8 cellular contexts compared by ENCODE assay signal in genomic region chr1:36516372-36517018, GRCh38. TPM values are rescaled to one million over a fixed set of nuclear protein-coding genes. Genes with fewer than 3 reads are reported as not detected.
A peak's percentile ranks its signal among the peaks of the same experiment; 100 is the strongest.
DNase-seq lines count a peak whose midpoint lies in the region; ATAC-seq lines count a peak whose summit lies in the region.

No MANE protein-coding gene starts in this region.

- CTCF ChIA-PET in activated naive CD4-positive, alpha-beta T cell treated with anti-CD3 and anti-CD28 coated beads, Interleukin-2, amount 10 ng/mL, durations not matched to agents 7 days and 5 days (lab: Charles Lee), result interaction anchor here (0.7 to 3.0 kb wide), 32 partner anchors 9 to 661 kb away, joined by 3 to 31 read pairs (median 4); partner anchors contain the start of gene MRPS15

- H3K27ac Mint-ChIP-seq in activated naive CD4-positive, alpha-beta T cell treated with anti-CD3 and anti-CD28 coated beads, Interleukin-2, amount 10 ng/mL, durations not matched to agents 7 days and 5 days, result no peak overlapping the region

- H3K9me3 Mint-ChIP-seq in activated naive CD4-positive, alpha-beta T cell treated with anti-CD3 and anti-CD28 coated beads, Interleukin-2, amount 10 ng/mL, durations not matched to agents 7 days and 5 days, result no peaks in the 10 kb centered on the region

- ATAC-seq in Right ventricle myocardium inferior (peak; percentile 52), GM19035 (IDR thresholded peaks at IDR 0.05; ENCODE audit: unreplicated experiment) (no peak), HG02798 (IDR thresholded peaks at IDR 0.05; ENCODE audit: poor library complexity, unreplicated experiment) (no peak)

- H3K4me3 Mint-ChIP-seq in activated naive CD4-positive, alpha-beta T cell treated with anti-CD3 and anti-CD28 coated beads, Interleukin-2, amount 10 ng/mL, durations not matched to agents 7 days and 5 days, result no peak overlapping the region

- H3K36me3 Mint-ChIP-seq in activated naive CD4-positive, alpha-beta T cell treated with anti-CD3 and anti-CD28 coated beads, Interleukin-2, amount 10 ng/mL, durations not matched to agents 7 days and 5 days, result no peaks in the 10 kb centered on the region

- H3K27me3 Mint-ChIP-seq in activated naive CD4-positive, alpha-beta T cell treated with anti-CD3 and anti-CD28 coated beads, Interleukin-2, amount 10 ng/mL, durations not matched to agents 7 days and 5 days, result peaks cover 20% of the 10 kb centered on the region

- H3K4me1 Mint-ChIP-seq in activated naive CD4-positive, alpha-beta T cell treated with anti-CD3 and anti-CD28 coated beads, Interleukin-2, amount 10 ng/mL, durations not matched to agents 7 days and 5 days, result peaks cover 8% of the 10 kb centered on the region

- DNase-seq in DMS53 (lab: John Stamatoyannopoulos, UW) (peak; percentile 80), KG1 (lab: John Stamatoyannopoulos, UW) (peak; percentile 11), RKO (ENCODE audit: low spot score) (peak; percentile 69), Right ventricle myocardium inferior (ENCODE audit: missing footprints) (peak; percentile 89), posterior vena cava (ENCODE audit: low spot score) (peak; percentile 87)
- peak; percentile 58 for DNase-seq in activated naive CD4-positive, alpha-beta T cell treated with anti-CD3 and anti-CD28 coated beads, Interleukin-2, amount 10 ng/mL, durations not matched to agents 7 days and 5 days

- intact Hi-C loops in Right ventricle myocardium inferior (cut with DNase I) (no loop called here), posterior vena cava (cut with DNase I) (no loop called here)

RNA-seq across cellular contexts. Expression of gene CSF3R, which starts 33.8 kb away (rescaled TPM):
- total RNA-seq in Right ventricle myocardium inferior (5.8 TPM), posterior vena cava (10 to 100 TPM; 19.6 to 33.4 TPM)

RNA-seq across cellular contexts. Expression of gene MRPS15, which starts 52.3 kb away (rescaled TPM):
- 114 TPM for total RNA-seq in Right ventricle myocardium inferior
- 10 to 100 TPM; 46.4 to 48.3 TPM for total RNA-seq in posterior vena cava

Comparison
In these comparisons a context has a peak if more than half of its experiments do, and no peak if none do; other contexts are left out.
1. DNase-seq: peak in every context shown above with its lines; median percentile 89 in Right ventricle myocardium inferior; 87 in posterior vena cava; 80 in DMS53; 69 in RKO; 58 in activated naive CD4-positive, alpha-beta T cell treated with anti-CD3 and anti-CD28 coated beads, Interleukin-2, amount 10 ng/mL, durations not matched to agents 7 days and 5 days; 11 in KG1.